8 cellular contexts compared by ENCODE assay signal in the genomic region with DNA sequence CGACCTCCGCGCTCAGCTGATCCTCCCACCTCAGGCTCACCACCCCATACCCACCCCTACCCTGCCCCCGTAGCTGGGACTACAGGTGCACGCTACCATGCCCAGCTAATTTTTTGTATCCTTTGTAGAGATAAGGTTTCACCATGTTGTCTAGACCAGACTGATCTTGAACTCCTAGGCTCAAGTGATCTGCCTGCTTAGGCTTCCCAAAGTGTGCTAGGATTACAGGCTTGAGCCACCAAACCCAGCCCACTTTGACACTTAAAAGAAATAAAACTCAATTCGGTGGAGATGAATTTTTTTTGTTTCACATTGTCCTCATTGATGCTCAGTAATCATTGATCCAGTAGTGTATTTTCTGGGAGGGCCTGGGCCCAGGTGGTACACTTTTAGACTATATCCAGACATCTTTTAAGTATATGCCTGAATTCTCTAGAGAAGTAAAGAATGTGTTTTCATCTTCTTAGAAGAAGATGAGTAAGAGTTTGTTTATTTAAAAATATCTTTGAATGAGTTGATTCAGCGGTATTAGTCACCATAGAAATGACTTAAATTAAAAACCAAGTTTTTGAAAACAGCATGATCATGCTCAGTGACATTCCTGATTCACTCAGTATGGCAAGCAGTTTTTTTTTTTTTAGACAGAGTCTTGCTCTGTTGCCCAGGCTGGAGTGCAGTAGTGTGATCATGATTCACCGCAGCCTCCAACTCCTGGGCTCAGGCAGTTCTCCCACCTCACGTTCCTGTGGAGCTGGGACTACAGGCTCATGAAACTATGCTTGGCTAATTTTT. TPM values are rescaled to one million over a fixed set of nuclear protein-coding genes. Genes with fewer than 3 reads are reported as not detected.
DNase-seq lines count a peak whose midpoint lies in the region; ATAC-seq, FAIRE-seq and TF ChIP-seq lines count a peak whose summit lies in the region.

No MANE protein-coding gene starts in this region.

- CTCF ChIA-PET in endothelial cell of umbilical vein (lab: Charles Lee), result no interaction called here

- no peak overlapping the region for H3K27ac Mint-ChIP-seq in GM23338

- peak; percentile 33 for FAIRE-seq in endothelial cell of umbilical vein (lab: Jason Lieb, UNC)

- H2AFZ ChIP-seq in GM23338 (no peak overlapping the region), endothelial cell of umbilical vein (ENCODE audit: low read depth, low read length) (no peak overlapping the region)

- BruUV-seq in endothelial cell of umbilical vein (replicated peaks; lab: Mats Ljungman, UMichigan), result no TSS peak

- H3K27me3 ChIP-seq in GM23338 (ENCODE audit: insufficient read depth) (no peaks in the 10 kb centered on the region), SJSA1 (replicated peaks) (no peaks in the 10 kb centered on the region), endothelial cell of umbilical vein (ENCODE audit: control insufficient read depth in 2 of 2, insufficient read depth in 2 of 2, low read length in 2 of 2) (no peaks in the 10 kb centered on the region)

- no peaks in the 10 kb centered on the region for H3F3A ChIP-seq in GM23338 (replicated peaks; ENCODE audit: low read depth)

- no peaks in the 10 kb centered on the region for H3K9me2 ChIP-seq in GM23338 (ENCODE audit: insufficient read depth)

- H3K9me3 Mint-ChIP-seq in GM23338, result no peaks in the 10 kb centered on the region

- H3K4me3 Mint-ChIP-seq in GM23338, result no peak overlapping the region

- TF ChIP-seq CTCF in GM23338 (conservative IDR thresholded peaks at IDR 0.05; ENCODE audit: low read depth in 2 of 2), result no peak
- TF ChIP-seq CTCF in endothelial cell of umbilical vein (IDR thresholded peaks at IDR 0.05; ENCODE audit: extremely low read depth in 1 of 2, insufficient read depth in 1 of 2, low read depth in 1 of 2, low read length in 2 of 2), result no peak
- no peak for TF ChIP-seq CTCF in retinal pigment epithelial cell (conservative IDR thresholded peaks at IDR 0.05; ENCODE audit: low read depth, low read length)

- 0 out of 3 replicates have a peak, but pooled peaks have one; percentile 38 for ATAC-seq in GM23338

- H3K27ac ChIP-seq in GM23338 (ENCODE audit: low read depth), result no peak overlapping the region
- peak overlapping the region; percentile 9 for H3K27ac ChIP-seq in SJSA1
- H3K27ac ChIP-seq in endothelial cell of umbilical vein (ENCODE audit: insufficient read depth, low read depth, low read length), result peak overlapping the region; percentile 42

- no peak for TF ChIP-seq POLR2A in endothelial cell of umbilical vein (IDR thresholded peaks at IDR 0.05; ENCODE audit: low read depth, low read length)

- DNase-seq in GM23338 (ENCODE audit: low spot score) (no peak), SJSA1 (ENCODE audit: low read depth in 1 of 2, low spot score in 2 of 2) (peak; percentile 76 to 82), endothelial cell of umbilical vein (ENCODE audit: low read depth, low spot score) (peak; percentile 53), retinal pigment epithelial cell (ENCODE audit: low read depth) (peak; percentile 38), NCI-H1417 treated with DMSO at 0.1 percent for 48 hours (lab: John Stamatoyannopoulos, UW) (no peak), T-helper 9 cell (no peak), medulla oblongata (ENCODE audit: extremely low spot score) (no peak), NCI-H1694 (lab: John Stamatoyannopoulos, UW) (no peak)

- H3K36me3 ChIP-seq in GM23338 (ENCODE audit: insufficient read depth), result no peaks in the 10 kb centered on the region
- no peaks in the 10 kb centered on the region for H3K36me3 ChIP-seq in SJSA1
- H3K36me3 ChIP-seq in endothelial cell of umbilical vein (ENCODE audit: control insufficient read depth in 2 of 2, extremely low read depth in 1 of 2, insufficient read depth in 2 of 2, low read length in 2 of 2), result no peaks in the 10 kb centered on the region

- no peak overlapping the region for H3K4me3 ChIP-seq in GM23338
- no peak overlapping the region for H3K4me3 ChIP-seq in SJSA1
- H3K4me3 ChIP-seq in endothelial cell of umbilical vein (replicated peaks in 1 of 3; ENCODE audit: insufficient read depth in 1 of 3, low read depth in 1 of 3, low read length in 3 of 3), result no peak overlapping the region
- H3K4me3 ChIP-seq in retinal pigment epithelial cell (ENCODE audit: low read length), result no peak overlapping the region

- no peaks in the 10 kb centered on the region for H3K9me1 ChIP-seq in endothelial cell of umbilical vein (replicated peaks; ENCODE audit: control insufficient read depth, extremely low read depth, insufficient read depth, low read length)

- no peaks in the 10 kb centered on the region for H3K27me3 Mint-ChIP-seq in GM23338 (ENCODE audit: insufficient read depth, low read depth, poor library complexity)

- no peak overlapping the region for H3K9ac ChIP-seq in endothelial cell of umbilical vein (replicated peaks; ENCODE audit: extremely low read depth, insufficient read depth, low read length)

- H4K20me1 ChIP-seq in GM23338 (replicated peaks; ENCODE audit: insufficient read depth) (no peaks in the 10 kb centered on the region), endothelial cell of umbilical vein (replicated peaks; ENCODE audit: control insufficient read depth, extremely low read depth, insufficient read depth, low read length) (no peaks in the 10 kb centered on the region)

- no peak overlapping the region for H3K4me2 ChIP-seq in GM23338
- H3K4me2 ChIP-seq in endothelial cell of umbilical vein (ENCODE audit: insufficient read depth, low read length), result no peak overlapping the region

- POLR2A ChIA-PET in endothelial cell of umbilical vein (lab: Charles Lee), result no interaction called here

- H3K9me3 ChIP-seq in SJSA1 (replicated peaks) (no peaks in the 10 kb centered on the region), endothelial cell of umbilical vein (replicated peaks; ENCODE audit: control insufficient read depth, insufficient read depth, low read length) (no peaks in the 10 kb centered on the region)

- H3K4me1 ChIP-seq in GM23338 (ENCODE audit: insufficient read depth), result no peaks in the 10 kb centered on the region
- peaks cover 29% of the 10 kb centered on the region for H3K4me1 ChIP-seq in SJSA1 (replicated peaks)
- peaks cover 4% of the 10 kb centered on the region for H3K4me1 ChIP-seq in endothelial cell of umbilical vein (ENCODE audit: control insufficient read depth, extremely low read depth, insufficient read depth, low read length)

- intact Hi-C loops in endothelial cell of umbilical vein (cut with micrococcal nuclease), result no loop called here

- dilution Hi-C loops in endothelial cell of umbilical vein (cut with MboI; ENCODE audit: extremely low pct_ligation_motif_present, low sequenced_read_pairs), result no loop called here

- H3K79me2 ChIP-seq in GM23338 (replicated peaks; ENCODE audit: insufficient read depth) (peaks cover 15% of the 10 kb centered on the region), endothelial cell of umbilical vein (ENCODE audit: control insufficient read depth, insufficient read depth, low read length) (no peaks in the 10 kb centered on the region)

- no peaks in the 10 kb centered on the region for H3K36me3 Mint-ChIP-seq in GM23338 (ENCODE audit: low read depth)

- peaks cover 13% of the 10 kb centered on the region for H3K4me1 Mint-ChIP-seq in GM23338

TF ChIP-seq in GM23338, 12 proteins besides CTCF, POLR2A, EP300 and RAD21:
- TF ChIP-seq ZNF331 (CRISPR knock-in tag; IDR thresholded peaks at IDR 0.05; ENCODE audit: low read depth), result no peak
- no peak for TF ChIP-seq STAT1 (IDR thresholded peaks at IDR 0.05; ENCODE audit: unreplicated experiment)
TF ChIP-seq in GM23338: peak in this region for 0.

TF ChIP-seq in endothelial cell of umbilical vein, 7 proteins besides CTCF, POLR2A, EP300 and RAD21:
- peak; percentile 44 for TF ChIP-seq JUN (IDR thresholded peaks at IDR 0.05; ENCODE audit: borderline replicate concordance, insufficient read depth, insufficient read length, low read depth)
- peak; percentile 83 for TF ChIP-seq FOS (IDR thresholded peaks at IDR 0.05; ENCODE audit: borderline replicate concordance, insufficient read depth, low read length)
- no peak for TF ChIP-seq POLR2AphosphoS5 (IDR thresholded peaks at IDR 0.05; ENCODE audit: insufficient read depth, low read depth, low read length)
TF ChIP-seq in endothelial cell of umbilical vein: peak in this region for 2.

RNA-seq across cellular contexts. Expression of a gene that starts 57.8 kb away (rescaled TPM):
- total RNA-seq in GM23338 (2014; rRNA removed; shearing (Covaris generic)), result 108 and 112 TPM in 2 replicates
- polyA plus RNA-seq in GM23338 (2016; fragmentation: Nextera tagmentation; extraction: Ambion mirVana), result 25.4 and 26.8 TPM in 2 replicates
- 2.1 and 5.3 TPM in 2 replicates for total RNA-seq in SJSA1 (2014; rRNA removed; shearing (Covaris generic))
- 39.7 and 45.7 TPM in 2 replicates for total RNA-seq in endothelial cell of umbilical vein
- 20.2 and 22.3 TPM in 2 replicates for polyA plus RNA-seq in endothelial cell of umbilical vein
- 22.4 and 23.7 TPM in 2 replicates for polyA plus RNA-seq in endothelial cell of umbilical vein (2011; cell fraction: cytosol; rRNA removed)
- 58.9 and 63.0 TPM in 2 replicates for polyA plus RNA-seq in endothelial cell of umbilical vein (2011; cell fraction: nucleus; rRNA removed)
- 16.3 and 16.4 TPM in 2 replicates for polyA plus RNA-seq in endothelial cell of umbilical vein (2012)
- polyA minus RNA-seq in endothelial cell of umbilical vein, result 58.5 and 75.6 TPM in 2 replicates
- 24.5 TPM for polyA minus RNA-seq in endothelial cell of umbilical vein (2011; cell fraction: cytosol; rRNA and poly(A)+ RNA removed)
- 79.0 and 100 TPM in 2 replicates for polyA minus RNA-seq in endothelial cell of umbilical vein (2011; cell fraction: nucleus; rRNA and poly(A)+ RNA removed)

Comparison
In these comparisons a context has a peak if more than half of its experiments do, and no peak if none do; other contexts are left out.
1. DNase-seq: peak in SJSA1 (2 of 2), endothelial cell of umbilical vein (single experiment) and retinal pigment epithelial cell (single experiment); none in GM23338 (single experiment), NCI-H1417 treated with DMSO at 0.1 percent for 48 hours (single experiment), T-helper 9 cell (single experiment), medulla oblongata (single experiment) and NCI-H1694 (single experiment).